ENCODE assay signal across 21 cellular contexts in the genomic region with DNA sequence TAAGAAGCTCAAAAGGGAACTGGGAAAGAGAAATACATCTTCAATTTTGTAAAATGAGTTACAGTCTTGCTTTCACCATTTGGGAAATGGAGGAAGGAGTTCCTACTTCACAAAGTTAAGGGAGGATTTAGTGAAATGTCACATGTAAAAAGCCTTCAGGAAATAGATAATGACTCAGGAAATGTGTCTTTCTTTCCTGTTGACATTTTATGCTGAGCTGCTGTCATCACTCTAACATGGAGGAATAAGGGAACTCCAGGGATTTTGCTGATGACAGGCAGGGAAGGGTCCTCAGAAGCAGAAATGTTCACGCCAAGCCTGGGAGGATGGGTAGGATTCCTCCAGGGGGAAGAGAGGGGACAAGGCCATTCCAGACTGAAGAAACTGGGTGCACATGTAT.
"Had no signal": no experiment of that assay in that cellular context is flagged by ENCODE, and none has a peak within 500 bp of the region (broad histone marks: within the 10 kb centered on the region; RNA-seq: fewer than 3 reads in every experiment).

No MANE protein-coding gene starts in this region.

- H3K36me3 Mint-ChIP-seq: activated naive CD8-positive, alpha-beta T cell treated with anti-CD3 and anti-CD28 coated beads, Interleukin-2, amount 10 ng/mL, durations not matched to agents 7 days and 5 days; natural killer cell had no signal

- ATAC-seq: activated T-cell treated with anti-CD3 and anti-CD28 coated beads, Interleukin-2, amount 50 U/mL, for 4 hours; left lobe of liver; natural killer cell had no signal

- DNase-seq: activated CD4-positive, alpha-beta T cell treated with anti-CD3 and anti-CD28 coated beads for 4 hours; activated CD4-positive, alpha-beta T cell treated with anti-CD3 and anti-CD28 coated beads, Interleukin-2, amount 50 U/mL, for 48 hours; activated CD4-positive, CD25-positive, alpha-beta regulatory T cell; activated CD8-positive, alpha-beta memory T cell treated with anti-CD3 and anti-CD28 coated beads, Interleukin-2, amount 50 U/mL, for 48 hours; activated naive CD4-positive, alpha-beta T cell treated with Interleukin-2 at 50 U/mL for 16 hours; activated naive CD8-positive, alpha-beta T cell treated with anti-CD3 and anti-CD28 coated beads, Interleukin-2, amount 10 ng/mL, durations not matched to agents 7 days and 5 days; activated T-cell treated with anti-CD3 and anti-CD28 coated beads, Interleukin-2, amount 50 U/mL, for 4 hours; amniotic stem cell; cerebellar nuclear complex; midbrain; natural killer cell; ovary; stimulated activated CD4-positive, alpha-beta T cell treated with anti-CD3 and anti-CD28 coated beads, Interleukin-4, amount 100 ng/mL, for 24 hours; stimulated activated naive CD4-positive, alpha-beta T cell treated with Interleukin-2 at 50 U/mL for 16 hours; SW 1271; tibial artery had no signal

- H3K27ac Mint-ChIP-seq: activated naive CD8-positive, alpha-beta T cell treated with anti-CD3 and anti-CD28 coated beads, Interleukin-2, amount 10 ng/mL, durations not matched to agents 7 days and 5 days; endodermal cell; natural killer cell had no signal

- H3K4me1 Mint-ChIP-seq: activated naive CD8-positive, alpha-beta T cell treated with anti-CD3 and anti-CD28 coated beads, Interleukin-2, amount 10 ng/mL, durations not matched to agents 7 days and 5 days; natural killer cell had no signal

- H3K27me3 ChIP-seq: ovary, tibial artery had no signal

- H3K36me3 ChIP-seq: ovary, prostate gland, tibial artery had no signal

- H3K27ac ChIP-seq: coronary artery, ovary, prostate gland, tibial artery had no signal

- H3K4me1 ChIP-seq: prostate gland, tibial artery had no signal

- H3K9me3 ChIP-seq: ovary, prostate gland had no signal

- H3K4me3 Mint-ChIP-seq: activated naive CD8-positive, alpha-beta T cell treated with anti-CD3 and anti-CD28 coated beads, Interleukin-2, amount 10 ng/mL, durations not matched to agents 7 days and 5 days; activated T-cell treated with anti-CD3 and anti-CD28 coated beads, Interleukin-2, amount 50 U/mL, for 4 hours; endodermal cell; natural killer cell had no signal

- H3K4me3 ChIP-seq: coronary artery, lung, ovary, prostate gland, tibial artery had no signal
